Comparison of ENCODE assay signal across 15 cellular contexts in genomic region chr5:14413331-14413750, GRCh38.
DNase-seq lines count a peak whose midpoint lies in the region; ATAC-seq and TF ChIP-seq lines count a peak whose summit lies in the region.
"Had no signal": no experiment of that assay in that cellular context is flagged by ENCODE, and none has a peak within 500 bp of the region (broad histone marks: within the 10 kb centered on the region; RNA-seq: fewer than 3 reads in every experiment).

No MANE protein-coding gene starts in this region.

- peaks cover 0 to 1% of the 10 kb centered on the region in 2 donors for H3K36me3 Mint-ChIP-seq in CD4-positive, alpha-beta memory T cell
- H3K36me3 Mint-ChIP-seq in activated naive CD4-positive, alpha-beta T cell treated with anti-CD3 and anti-CD28 coated beads, Interleukin-2, amount 50 U/mL, for 72 hours, result peaks cover 0 to 5% of the 10 kb centered on the region in 2 donors
- peaks cover 67% of the 10 kb centered on the region for H3K36me3 Mint-ChIP-seq in nephron (ENCODE audit: low read depth)
- H3K36me3 Mint-ChIP-seq in progenitor cell of endocrine pancreas (ENCODE audit: insufficient read depth), result peaks cover 18% of the 10 kb centered on the region

- peak overlapping the region; percentile 83 to 98 (median 95) for H3K27ac Mint-ChIP-seq in CD4-positive, alpha-beta memory T cell
- peak overlapping the region; percentile 69 to 98 for H3K27ac Mint-ChIP-seq in activated naive CD4-positive, alpha-beta T cell treated with anti-CD3 and anti-CD28 coated beads, Interleukin-2, amount 50 U/mL, for 72 hours
- peak overlapping the region; percentile 53 to 98 (median 81) for H3K27ac Mint-ChIP-seq in nephron
- no peak overlapping the region for H3K27ac Mint-ChIP-seq in progenitor cell of endocrine pancreas

- H3K4me3 ChIP-seq in CD4-positive, alpha-beta memory T cell (ENCODE audit: low read length in 2 of 2), result peak overlapping the region in 1 of 2 donors; percentile 12
- H3K4me3 ChIP-seq: thoracic aorta had no signal

- H3K27me3 ChIP-seq in CD4-positive, alpha-beta memory T cell (ENCODE audit: insufficient read depth, low read length), result no peaks in the 10 kb centered on the region
- H3K27me3 ChIP-seq: foreskin keratinocyte had no signal

- peaks cover 32 to 61% (median 44%) of the 10 kb centered on the region in 4 donors for H3K4me1 Mint-ChIP-seq in CD4-positive, alpha-beta memory T cell
- H3K4me1 Mint-ChIP-seq in nephron (peaks cover 82% of the 10 kb centered on the region), progenitor cell of endocrine pancreas (ENCODE audit: low read depth) (no peaks in the 10 kb centered on the region)

- peaks cover 47% of the 10 kb centered on the region for H3K4me1 ChIP-seq in CD4-positive, alpha-beta memory T cell (ENCODE audit: insufficient read depth, low read length)
- H3K4me1 ChIP-seq: foreskin keratinocyte had no signal

- no peaks in the 10 kb centered on the region for H3K9me3 ChIP-seq in CD4-positive, alpha-beta memory T cell (ENCODE audit: control insufficient read depth in 1 of 2, low read length in 2 of 2)
- H3K9me3 ChIP-seq: thoracic aorta had no signal

- POLR2A ChIA-PET in CD4-positive, alpha-beta memory T cell (lab: Charles Lee; ENCODE audit: partially characterized antibody), result interaction anchor here (0.6 to 2.8 kb wide), 5 partner anchors 21 to 251 kb away, joined by 3 to 26 read pairs (median 4); partner anchors contain the start of gene OTULINL

- CTCF ChIA-PET in CD4-positive, alpha-beta memory T cell (lab: Charles Lee; ENCODE audit: partially characterized antibody), result interaction anchor here (1.3 to 4.9 kb wide), 4 partner anchors 12 to 235 kb away, joined by 5 to 29 read pairs (median 15); partner anchors contain the start of gene OTULINL

- H3K36me3 ChIP-seq in CD4-positive, alpha-beta memory T cell (ENCODE audit: insufficient read depth, low read length), result no peaks in the 10 kb centered on the region

- TF ChIP-seq CTCF in nephron (IDR thresholded peaks at IDR 0.05; ENCODE audit: unreplicated experiment in 3 of 3), result no peak
- no peak for TF ChIP-seq CTCF in progenitor cell of endocrine pancreas (IDR thresholded peaks at IDR 0.05; ENCODE audit: unreplicated experiment)

- peaks cover 0 to 2% of the 10 kb centered on the region in 2 donors for H3K27me3 Mint-ChIP-seq in CD4-positive, alpha-beta memory T cell
- H3K27me3 Mint-ChIP-seq in nephron (ENCODE audit: low read depth), result no peaks in the 10 kb centered on the region
- H3K27me3 Mint-ChIP-seq in progenitor cell of endocrine pancreas, result no peaks in the 10 kb centered on the region

- peak; percentile 69 to 78 (median 74) for DNase-seq in CD4-positive, alpha-beta memory T cell
- peak in 1 of 2 donors; percentile 48 for DNase-seq in activated naive CD4-positive, alpha-beta T cell treated with anti-CD3 and anti-CD28 coated beads, Interleukin-2, amount 50 U/mL, for 72 hours (ENCODE audit: low spot score in 2 of 2)
- DNase-seq in NCI-H2196 treated with DMSO at 0.1 percent for 48 hours (lab: John Stamatoyannopoulos, UW; ENCODE audit: unreplicated experiment) (no peak), progenitor cell of endocrine pancreas (ENCODE audit: low spot score, unreplicated experiment) (no peak), NK-92 (lab: John Stamatoyannopoulos, UW; ENCODE audit: unreplicated experiment) (no peak)
- DNase-seq: foreskin keratinocyte, HCEC 1CT, kidney glomerular epithelial cell, NCI-H226, RPMI8226 had no signal

- intact Hi-C loops in CD4-positive, alpha-beta memory T cell (cut with micrococcal nuclease), result loop anchor here (1.0 kb wide), 2 partner anchors 14 to 168 kb away; partner anchors contain the start of gene OTULINL

- H3K9me3 Mint-ChIP-seq in CD4-positive, alpha-beta memory T cell, result no peaks in the 10 kb centered on the region
- H3K9me3 Mint-ChIP-seq in activated naive CD4-positive, alpha-beta T cell treated with anti-CD3 and anti-CD28 coated beads, Interleukin-2, amount 50 U/mL, for 72 hours, result no peaks in the 10 kb centered on the region
- H3K9me3 Mint-ChIP-seq in nephron (no peaks in the 10 kb centered on the region), progenitor cell of endocrine pancreas (ENCODE audit: low read depth) (no peaks in the 10 kb centered on the region)

- H3K4me3 Mint-ChIP-seq in CD4-positive, alpha-beta memory T cell, result peak overlapping the region in 7 of 8 donors; percentile 63 to 83 (median 73)
- H3K4me3 Mint-ChIP-seq in nephron (no peak overlapping the region), progenitor cell of endocrine pancreas (ENCODE audit: low read depth) (no peak overlapping the region)

- peak; percentile 38 to 52 for ATAC-seq in activated CD4-positive, CD25-positive, alpha-beta regulatory T cell treated with anti-CD3 and anti-CD28 coated beads, Interleukin-2, amount 50 U/mL, for 24 hours
- ATAC-seq in activated naive CD4-positive, alpha-beta T cell treated with anti-CD3 and anti-CD28 coated beads, Interleukin-2, amount 50 U/mL, for 72 hours, result peak; percentile 54 to 69
- ATAC-seq in HG03378 (IDR thresholded peaks at IDR 0.05; ENCODE audit: unreplicated experiment), result no peak
- ATAC-seq: foreskin keratinocyte had no signal

- H3K27ac ChIP-seq in CD4-positive, alpha-beta memory T cell (ENCODE audit: low read depth, low read length), result peak overlapping the region; percentile 58
- H3K27ac ChIP-seq: C4-2B, foreskin keratinocyte, thoracic aorta had no signal

Comparison
In these comparisons a context has a peak if more than half of its experiments do, and no peak if none do; other contexts are left out.
1. DNase-seq: peak in CD4-positive, alpha-beta memory T cell (5 of 5); none in NCI-H2196 treated with DMSO at 0.1 percent for 48 hours (single experiment), progenitor cell of endocrine pancreas (single experiment) and NK-92 (single experiment).
2. H3K4me3 Mint-ChIP-seq: peak in CD4-positive, alpha-beta memory T cell (7 of 8); none in nephron (0 of 3) and progenitor cell of endocrine pancreas (single experiment).